11 cellular contexts compared by ENCODE assay signal in genomic region chr13:46382224-46382623, GRCh38. TPM values are rescaled to one million over a fixed set of nuclear protein-coding genes. Genes with fewer than 3 reads are reported as not detected.
A peak's percentile ranks its signal among the peaks of the same experiment; 100 is the strongest.
DNase-seq lines count a peak whose midpoint lies in the region; ATAC-seq, FAIRE-seq and TF ChIP-seq lines count a peak whose summit lies in the region.
"Had no signal": no experiment of that assay in that cellular context is flagged by ENCODE, and none has a peak within 500 bp of the region (broad histone marks: within the 10 kb centered on the region; RNA-seq: fewer than 3 reads in every experiment).

No MANE protein-coding gene starts in this region.

- H3K27me3 ChIP-seq in KMS-11 (ENCODE audit: insufficient read depth, low read depth) (no peaks in the 10 kb centered on the region), stomach (peaks cover 2 to 20% (median 20%) of the 10 kb centered on the region in 3 donors)

- WGBS in stomach, 5 donors: 75 to 89% (median 81%) methylated on average over 3 of the region's 3 CpGs

- peaks cover 26 to 37% of the 10 kb centered on the region in 2 donors for H3K36me3 Mint-ChIP-seq in naive B cell
- H3K36me3 Mint-ChIP-seq: activated naive CD4-positive, alpha-beta T cell treated with anti-CD3 and anti-CD28 coated beads, Interleukin-2, amount 50 U/mL, for 24 hours had no signal

- peak overlapping the region; percentile 50 to 96 (median 87) for H3K27ac Mint-ChIP-seq in naive B cell
- H3K27ac Mint-ChIP-seq: activated naive CD4-positive, alpha-beta T cell treated with anti-CD3 and anti-CD28 coated beads, Interleukin-2, amount 50 U/mL, for 24 hours; progenitor cell of endocrine pancreas had no signal

- H3K4me2 ChIP-seq in KMS-11: peak overlapping the region; percentile 57; the same call in 1 of the 2 replicates

- intact Hi-C loops in stomach (cut with DNase I; ENCODE audit: low total_unique reads): no loop called here

- ATAC-seq in GM18909 (IDR thresholded peaks at IDR 0.05; ENCODE audit: poor library complexity, unreplicated experiment): peak; percentile 40
- peak; percentile 34 for ATAC-seq in HG02678 (IDR thresholded peaks at IDR 0.05; ENCODE audit: unreplicated experiment)
- ATAC-seq in naive B cell (ENCODE audit: low read depth in 2 of 2): peak; percentile 54

- TF ChIP-seq EP300 in stomach (IDR thresholded peaks at IDR 0.05): no peak

- H3K4me1 ChIP-seq in KMS-11 (ENCODE audit: low read depth, poor library complexity, severe bottlenecking) (peaks cover 82% of the 10 kb centered on the region), stomach (peaks cover 0 to 11% (median 9%) of the 10 kb centered on the region in 4 donors)

- H3K27ac ChIP-seq in KMS-11 (no peak overlapping the region), stomach (peak overlapping the region in 2 of 5 donors; percentile 4 to 34)

- H3K79me2 ChIP-seq in KMS-11 (ENCODE audit: insufficient read depth, low read depth): no peaks in the 10 kb centered on the region

- DNase-seq in naive B cell (peak; percentile 73), stomach (no peak), NCI-H187 treated with DMSO at 0.1 percent for 48 hours (lab: John Stamatoyannopoulos, UW) (no peak), activated gamma-delta T cell treated with Interleukin-2 at 50 U/mL for 16 hours (no peak), RCC 7860 (ENCODE audit: low spot score) (no peak)

- no peak for TF ChIP-seq CTCF in KMS-11 (conservative IDR thresholded peaks at IDR 0.05; ENCODE audit: low read depth, low read length)
- no peak for TF ChIP-seq CTCF in stomach (IDR thresholded peaks at IDR 0.05)

- H3K4me3 Mint-ChIP-seq in naive B cell: peak overlapping the region; percentile 43 to 100 (median 96)
- H3K4me3 Mint-ChIP-seq: activated naive CD4-positive, alpha-beta T cell treated with anti-CD3 and anti-CD28 coated beads, Interleukin-2, amount 50 U/mL, for 24 hours had no signal

- no peaks in the 10 kb centered on the region for H3K27me3 Mint-ChIP-seq in naive B cell

- no peak for FAIRE-seq in RCC 7860 (lab: Jason Lieb, UNC)
- FAIRE-seq: endometrium had no signal

- no peaks in the 10 kb centered on the region for H3K9me3 ChIP-seq in stomach

- H3K4me1 Mint-ChIP-seq in naive B cell: peaks cover 46 to 72% (median 62%) of the 10 kb centered on the region in 3 donors

- H3K9ac ChIP-seq in KMS-11: no peak overlapping the region

- H3K36me3 ChIP-seq in KMS-11 (ENCODE audit: insufficient read depth) (no peaks in the 10 kb centered on the region), stomach (no peaks in the 10 kb centered on the region)

- no peaks in the 10 kb centered on the region for H4K20me1 ChIP-seq in KMS-11 (ENCODE audit: insufficient read depth)

- no peak for TF ChIP-seq POLR2A in stomach (IDR thresholded peaks at IDR 0.05)

- no peak overlapping the region for H2AFZ ChIP-seq in KMS-11 (ENCODE audit: low read depth)

- H3K4me3 ChIP-seq in KMS-11 (IDR thresholded peaks at IDR 0.05; ENCODE audit: insufficient read depth, low read depth, low read length) (no peak overlapping the region), stomach (no peak overlapping the region)

- H3K9me3 Mint-ChIP-seq in naive B cell: peaks cover 0 to 2% (median 0%) of the 10 kb centered on the region in 7 donors
- H3K9me3 Mint-ChIP-seq: activated naive CD4-positive, alpha-beta T cell treated with anti-CD3 and anti-CD28 coated beads, Interleukin-2, amount 50 U/mL, for 24 hours had no signal

RNA-seq across cellular contexts. Expression of gene RUBCNL, which starts 4.8 kb away (rescaled TPM):
- polyA plus RNA-seq in naive B cell (ENCODE audit: low read depth in 6 of 6) (100 to 1,000 TPM; 102 to 156 (median 129) TPM), stomach (under 1 TPM; 0.46 to 0.70 (median 0.56) TPM)
- total RNA-seq in stomach: 1 to 10 TPM in 3 of 5 donors, not detected in 2; 4.6 to 7.7 (median 5.0) TPM

Comparison
In these comparisons a context has a peak if more than half of its experiments do, and no peak if none do; other contexts are left out.
1. RNA of gene RUBCNL, which starts 4.8 kb away (polyA plus RNA-seq): 102 to 156 TPM in naive B cell; 0.46 to 0.70 TPM in stomach; every median in the first group is over 10 times any median in the second.
2. Peak in every context shown above with its lines, with median percentiles within 50 percentile points of each other: ATAC-seq.